In genomic region chr3:64520334-64520733, GRCh38 we compare ENCODE assay signal across 27 cellular contexts.
DNase-seq lines count a peak whose midpoint lies in the region; ATAC-seq, FAIRE-seq and TF ChIP-seq lines count a peak whose summit lies in the region.
"Had no signal": no experiment of that assay in that cellular context is flagged by ENCODE, and none has a peak within 500 bp of the region (broad histone marks: within the 10 kb centered on the region; RNA-seq: fewer than 3 reads in every experiment).

No MANE protein-coding gene starts in this region.

- peak; percentile 39 for FAIRE-seq in HepG2 (lab: Jason Lieb, UNC)
- FAIRE-seq: GM12891, GM19239, H1 had no signal

- H3K36me3 ChIP-seq in IMR-90 (ENCODE audit: control insufficient read depth, insufficient read depth, low read length): peaks cover 3% of the 10 kb centered on the region; the same call in 1 of the 2 replicates
- H3K36me3 ChIP-seq in PC-3 (ENCODE audit: low read depth, low read length): no peaks in the 10 kb centered on the region
- no peaks in the 10 kb centered on the region for H3K36me3 ChIP-seq in HepG2 (replicated peaks in 1 of 2; ENCODE audit: control insufficient read depth in 1 of 2, insufficient read depth in 2 of 2, low read length in 2 of 2)
- no peaks in the 10 kb centered on the region for H3K36me3 ChIP-seq in skeletal muscle satellite cell (ENCODE audit: insufficient read depth, low read length)

- H3F3A ChIP-seq in PC-3 (ENCODE audit: low read length, unreplicated experiment): no peaks in the 10 kb centered on the region

- H3K9me3 ChIP-seq in IMR-90 (ENCODE audit: control insufficient read depth, insufficient read depth, low read length) (0 out of 2 replicates have a peak, but pooled peaks cover 2% of the 10 kb centered on the region), PC-3 (ENCODE audit: low read length) (no peaks in the 10 kb centered on the region), HepG2 (ENCODE audit: low read length) (peaks cover 7% of the 10 kb centered on the region), skeletal muscle satellite cell (replicated peaks; ENCODE audit: low read length) (no peaks in the 10 kb centered on the region)

- intact Hi-C loops in IMR-90 (cut with micrococcal nuclease): no loop called here
- intact Hi-C loops in PC-3 (cut with micrococcal nuclease): no loop called here
- intact Hi-C loops in HepG2 (cut with micrococcal nuclease; ENCODE audit: unreplicated experiment): no loop called here

- no peaks in the 10 kb centered on the region for H3K27me3 ChIP-seq in IMR-90 (ENCODE audit: control insufficient read depth, insufficient read depth, low read length)
- H3K27me3 ChIP-seq in PC-3 (ENCODE audit: low read length): no peaks in the 10 kb centered on the region
- H3K27me3 ChIP-seq in HepG2 (ENCODE audit: control insufficient read depth in 1 of 2, insufficient read depth in 2 of 2, low read length in 2 of 2): no peaks in the 10 kb centered on the region; a peak in 1 of 5 replicates
- H3K27me3 ChIP-seq in skeletal muscle satellite cell (ENCODE audit: control insufficient read depth, insufficient read depth, low read length): no peaks in the 10 kb centered on the region

- no peak for DNase-seq in IMR-90
- no peak for DNase-seq in PC-3
- DNase-seq in HepG2 (ENCODE audit: low spot score): no peak
- DNase-seq in ecto neural progenitor cell (ENCODE audit: low spot score): no peak
- no peak for DNase-seq in NAMALWA (ENCODE audit: low spot score)
- DNase-seq: Caco-2; CD8-positive, alpha-beta T cell; DMS79 treated with DMSO at 0.1 percent for 48 hours; GF-D8; NCI-H1092; NCI-H1417 treated with DMSO at 0.1 percent for 48 hours; NCI-H187; NCI-H2081 treated with DMSO at 0.1 percent for 48 hours; NCI-H2171; NCI-H226; NCI-H524; NCI-H82; RPMI8226; SHP77; T-helper 1 cell had no signal

- no peak overlapping the region for H2BK15ac ChIP-seq in IMR-90 (ENCODE audit: low read depth, low read length)

- no peak overlapping the region for H2AK9ac ChIP-seq in IMR-90 (replicated peaks; ENCODE audit: low read depth, low read length, poor library complexity)

- POLR2A ChIA-PET in IMR-90 (lab: Charles Lee; ENCODE audit: unreplicated experiment): no interaction called here
- POLR2A ChIA-PET in PC-3 (lab: Charles Lee; ENCODE audit: unreplicated experiment): no interaction called here
- POLR2A ChIA-PET in HepG2 (lab: Yijun Ruan, JAX): no interaction called here

- ATAC-seq in IMR-90 (ENCODE audit: low read depth) (no peak), PC-3 (no peak), HepG2 (peak; percentile 43; the same call in 1 of the 3 replicates), HG03196 (IDR thresholded peaks at IDR 0.05; ENCODE audit: unreplicated experiment) (no peak)
- ATAC-seq: CD8-positive, alpha-beta T cell had no signal

- no CpG with 5 or more reads among the region's 3 CpGs for WGBS in IMR-90 (ENCODE audit: extremely low coverage in 2 of 2, insufficient read length in 1 of 2), 2 experiments
- WGBS in HepG2 (ENCODE audit: low lambda C conversion rate): 15% methylated on average over 3 of the region's 3 CpGs

- no peak overlapping the region for H2BK5ac ChIP-seq in IMR-90 (ENCODE audit: low read depth, low read length, poor library complexity, severe bottlenecking)

- TF ChIP-seq POLR2A in IMR-90 (IDR thresholded peaks at IDR 0.05; ENCODE audit: low read depth, low read length) (no peak), HepG2 (IDR thresholded peaks at IDR 0.05; ENCODE audit: insufficient read depth in 1 of 2, low read depth in 2 of 2, low read length in 2 of 2) (no peak)

- H4K20me1 ChIP-seq in IMR-90 (ENCODE audit: insufficient read depth, low read length) (no peaks in the 10 kb centered on the region), PC-3 (ENCODE audit: low read length) (no peaks in the 10 kb centered on the region), HepG2 (ENCODE audit: insufficient read depth, low read length) (no peaks in the 10 kb centered on the region)

- H2AK5ac ChIP-seq in IMR-90 (ENCODE audit: low read depth, low read length): no peak overlapping the region

- H3K56ac ChIP-seq in IMR-90 (ENCODE audit: extremely low read depth, insufficient read depth, low read length): no peak overlapping the region

- H3K9me2 ChIP-seq in PC-3 (replicated peaks; ENCODE audit: low read length): no peaks in the 10 kb centered on the region

- H3K9ac ChIP-seq in IMR-90 (ENCODE audit: low read depth, low read length) (no peak overlapping the region), PC-3 (ENCODE audit: low read length) (no peak overlapping the region), HepG2 (ENCODE audit: insufficient read depth, low read depth, low read length) (no peak overlapping the region), skeletal muscle satellite cell (ENCODE audit: low read depth, low read length) (no peak overlapping the region)
- H3K9ac ChIP-seq: KMS-11 had no signal

- no peak overlapping the region for H3K4ac ChIP-seq in IMR-90 (ENCODE audit: low read depth, low read length)

- no peaks in the 10 kb centered on the region for H3K79me1 ChIP-seq in IMR-90 (ENCODE audit: low read depth in 1 of 2, low read length in 2 of 2)

- no peak overlapping the region for H3K23ac ChIP-seq in IMR-90 (ENCODE audit: low read depth, low read length)

- BruUV-seq in IMR-90 (replicated peaks; lab: Mats Ljungman, UMichigan) (no TSS peak), PC-3 (replicated peaks; lab: Mats Ljungman, UMichigan) (no TSS peak), HepG2 (replicated peaks; lab: Mats Ljungman, UMichigan) (no TSS peak)

- H3K9me1 ChIP-seq in IMR-90 (ENCODE audit: insufficient read depth, low read length): 0 out of 2 replicates have a peak, but pooled peaks cover 2% of the 10 kb centered on the region

- no peak overlapping the region for H3K27ac ChIP-seq in IMR-90 (ENCODE audit: insufficient read depth, low read length)
- no peak overlapping the region for H3K27ac ChIP-seq in PC-3 (ENCODE audit: low read length)
- H3K27ac ChIP-seq in HepG2 (ENCODE audit: extremely low read length, insufficient read depth, low read length): no peak overlapping the region
- H3K27ac ChIP-seq: C4-2B, KMS-11 had no signal

- H2AFZ ChIP-seq in IMR-90 (replicated peaks; ENCODE audit: low read length, poor library complexity): no peak overlapping the region
- peak overlapping the region; percentile 33; the same call in 1 of the 2 replicates for H2AFZ ChIP-seq in PC-3 (ENCODE audit: low read length)
- no peak overlapping the region for H2AFZ ChIP-seq in HepG2 (ENCODE audit: low read length)

- H2BK120ac ChIP-seq in IMR-90 (ENCODE audit: low read depth, low read length): no peak overlapping the region

- no peak overlapping the region for H4K5ac ChIP-seq in IMR-90 (ENCODE audit: low read depth, low read length)

- no peak overlapping the region for H3K18ac ChIP-seq in IMR-90 (ENCODE audit: low read depth, low read length)

- H3K14ac ChIP-seq in IMR-90 (replicated peaks; ENCODE audit: low read depth, low read length): no peak overlapping the region

- peak overlapping the region; percentile 37; the same call in 1 of the 2 replicates for H3K4me2 ChIP-seq in IMR-90 (ENCODE audit: low read depth, low read length)
- H3K4me2 ChIP-seq in PC-3 (ENCODE audit: low read length): peak overlapping the region; percentile 53; the same call in 1 of the 2 replicates
- peak overlapping the region; percentile 27 for H3K4me2 ChIP-seq in HepG2 (ENCODE audit: low read depth, low read length)
- H3K4me2 ChIP-seq in skeletal muscle satellite cell (ENCODE audit: low read length): peak overlapping the region; percentile 56
- H3K4me2 ChIP-seq: KMS-11 had no signal

- H3K4me3 ChIP-seq in IMR-90 (ENCODE audit: insufficient read depth, low read depth, low read length) (no peak overlapping the region), PC-3 (ENCODE audit: low read length) (peak overlapping the region; percentile 43), HepG2 (replicated peaks in 1 of 3; ENCODE audit: insufficient read depth in 1 of 3, low read depth in 2 of 3, low read length in 3 of 3) (no peak overlapping the region), skeletal muscle satellite cell (ENCODE audit: low read length) (no peak overlapping the region)

- TF ChIP-seq RAD21 in IMR-90 (IDR thresholded peaks at IDR 0.05; ENCODE audit: low read length) (no peak), HepG2 (CRISPR knock-in tag; IDR thresholded peaks at IDR 0.05) (no peak)

- dilution Hi-C loops in IMR-90 (cut with HindIII; ENCODE audit: low sequenced_read_pairs, unreplicated experiment): no loop called here

- in situ Hi-C loops in IMR-90 (cut with MboI; ENCODE audit: low sequenced_read_pairs) (no loop called here), HepG2 (cut with HindIII; ENCODE audit: extremely low pct_ligation_motif_present, low pct_unique_long_range_greater_than_20kb) (no loop called here)

- H3K4me1 ChIP-seq in IMR-90 (ENCODE audit: control insufficient read depth, insufficient read depth, low read length) (peaks cover 2% of the 10 kb centered on the region; the same call in 1 of the 2 replicates), PC-3 (ENCODE audit: insufficient read depth, low read length) (no peaks in the 10 kb centered on the region), HepG2 (ENCODE audit: insufficient read depth, low read length) (peaks cover 11% of the 10 kb centered on the region), skeletal muscle satellite cell (ENCODE audit: control insufficient read depth, insufficient read depth, low read length) (peaks cover 5% of the 10 kb centered on the region)
- H3K4me1 ChIP-seq: Caco-2 had no signal

- CTCF ChIA-PET in IMR-90 (lab: Yijun Ruan, JAX) (interaction anchor here (0.9 kb wide), 1 partner anchor 10 kb away, joined by 3 read pairs; no protein-coding TSS in a partner anchor), PC-3 (lab: Charles Lee) (no interaction called here), HepG2 (lab: Yijun Ruan, JAX; ENCODE audit: low intra/inter-chr PET ratio, low total read pairs) (no interaction called here)

- no peak overlapping the region for H4K8ac ChIP-seq in IMR-90 (ENCODE audit: low read depth in 2 of 2, low read length in 2 of 2)

- no peaks in the 10 kb centered on the region for H3K79me2 ChIP-seq in PC-3 (ENCODE audit: low read length)
- H3K79me2 ChIP-seq in HepG2 (ENCODE audit: insufficient read depth, low read length): no peaks in the 10 kb centered on the region

- no peak overlapping the region for H2BK20ac ChIP-seq in IMR-90 (ENCODE audit: low read depth, low read length)

- no peak for TF ChIP-seq CTCF in IMR-90 (conservative IDR thresholded peaks at IDR 0.05; ENCODE audit: low read depth, low read length)
- TF ChIP-seq CTCF in PC-3 (conservative IDR thresholded peaks at IDR 0.05; ENCODE audit: low read depth, low read length): no peak
- no peak for TF ChIP-seq CTCF in HepG2 (CRISPR knock-in tag; IDR thresholded peaks at IDR 0.05)

- H4K91ac ChIP-seq in IMR-90 (ENCODE audit: insufficient read depth, low read depth, low read length): no peak overlapping the region

- TF ChIP-seq EP300 in HepG2 (IDR thresholded peaks at IDR 0.05; ENCODE audit: low read depth in 2 of 2, low read length in 2 of 2): no peak
- no peak for TF ChIP-seq EP300 in HepG2 (CRISPR knock-in tag; IDR thresholded peaks at IDR 0.05; ENCODE audit: borderline replicate concordance)

TF ChIP-seq in IMR-90, 13 proteins besides CTCF, POLR2A, EP300 and RAD21 (continues in another document):
- no peak for TF ChIP-seq MAZ (IDR thresholded peaks at IDR 0.05; ENCODE audit: borderline replicate concordance, low read depth, low read length)

TF ChIP-seq in HepG2, 621 proteins besides CTCF, POLR2A, EP300 and RAD21 (continues in another document):
- TF ChIP-seq ZSCAN21 (CRISPR knock-in tag; IDR thresholded peaks at IDR 0.05; ENCODE audit: borderline replicate concordance) (no peak), ZNF703 (CRISPR knock-in tag; IDR thresholded peaks at IDR 0.05; ENCODE audit: borderline replicate concordance) (no peak)
